In genomic region chr1:39394598-39394997, GRCh38 we compare ENCODE assay signal across 8 cellular contexts.
DNase-seq lines count a peak whose midpoint lies in the region; ATAC-seq and TF ChIP-seq lines count a peak whose summit lies in the region.

No MANE protein-coding gene starts in this region.

- H3K4me1 ChIP-seq in effector memory CD4-positive, alpha-beta T cell (ENCODE audit: control insufficient read depth, insufficient read depth, low read length, poor library complexity, severe bottlenecking) = peaks cover 44% of the 10 kb centered on the region
- peaks cover 68 to 74% of the 10 kb centered on the region in 2 experiments for H3K4me1 ChIP-seq in neutrophil (ENCODE audit: control insufficient read depth in 1 of 2, insufficient read depth in 1 of 2, low read depth in 1 of 2, low read length in 1 of 2)

- H3K36me3 ChIP-seq in effector memory CD4-positive, alpha-beta T cell (ENCODE audit: control insufficient read depth, insufficient read depth, low read length) = peaks cover 20% of the 10 kb centered on the region
- H3K36me3 ChIP-seq in neutrophil = no peaks in the 10 kb centered on the region

- DNase-seq in DMS53 treated with DMSO at 0.1 percent for 48 hours (lab: John Stamatoyannopoulos, UW; ENCODE audit: unreplicated experiment) = peak; percentile 94
- DNase-seq in NCI-H2196 (lab: John Stamatoyannopoulos, UW; ENCODE audit: unreplicated experiment) = peak; percentile 90
- peak; percentile 11 to 20 (median 15) for DNase-seq in effector memory CD4-positive, alpha-beta T cell
- no peak for DNase-seq in G401 (ENCODE audit: low spot score)
- DNase-seq in amniotic stem cell (lab: John Stamatoyannopoulos, UW) = no peak
- no peak for DNase-seq in CD1c-positive myeloid dendritic cell (ENCODE audit: extremely low spot score)

- in situ Hi-C loops in G401 (cut with HindIII; ENCODE audit: low sequenced_read_pairs) = no loop called here

- TF ChIP-seq CTCF in neutrophil (IDR thresholded peaks at IDR 0.05) = no peak

- H3K9me3 ChIP-seq in effector memory CD4-positive, alpha-beta T cell (ENCODE audit: control insufficient read depth, low read length) = no peaks in the 10 kb centered on the region
- no peaks in the 10 kb centered on the region for H3K9me3 ChIP-seq in neutrophil

- H3K4me3 ChIP-seq in effector memory CD4-positive, alpha-beta T cell (ENCODE audit: insufficient read depth, low read depth, low read length, poor library complexity, severe bottlenecking) = no peak overlapping the region
- no peak overlapping the region for H3K4me3 ChIP-seq in neutrophil (ENCODE audit: low read depth in 1 of 2, low read length in 1 of 2)

- H3K27ac ChIP-seq in effector memory CD4-positive, alpha-beta T cell (ENCODE audit: insufficient read depth, low read length, poor library complexity, severe bottlenecking) = no peak overlapping the region
- H3K27ac ChIP-seq in neutrophil = peak overlapping the region; percentile 80

- no peak for ATAC-seq in HG03442 (IDR thresholded peaks at IDR 0.05; ENCODE audit: unreplicated experiment)

- H3K27me3 ChIP-seq in effector memory CD4-positive, alpha-beta T cell (replicated peaks; ENCODE audit: control insufficient read depth, insufficient read depth, low read length, poor library complexity, severe bottlenecking) = no peaks in the 10 kb centered on the region
- no peaks in the 10 kb centered on the region for H3K27me3 ChIP-seq in neutrophil

Comparison
In these comparisons a context has a peak if more than half of its experiments do, and no peak if none do; other contexts are left out.
1. DNase-seq: peak in DMS53 treated with DMSO at 0.1 percent for 48 hours (single experiment), NCI-H2196 (single experiment) and effector memory CD4-positive, alpha-beta T cell (3 of 3); none in G401 (single experiment), amniotic stem cell (single experiment) and CD1c-positive myeloid dendritic cell (single experiment).